Comparison of ENCODE assay signal across 17 cellular contexts in genomic region chr10:43215758-43216455, GRCh38.
"Had no signal": no experiment of that assay in that cellular context is flagged by ENCODE, and none has a peak within 500 bp of the region (broad histone marks: within the 10 kb centered on the region; RNA-seq: fewer than 3 reads in every experiment).

No MANE protein-coding gene starts in this region.

- H3K4me1 Mint-ChIP-seq: activated naive CD4-positive, alpha-beta T cell treated with anti-CD3 and anti-CD28 coated beads, Interleukin-2, amount 50 U/mL, for 24 hours had no signal

- H3K27me3 Mint-ChIP-seq: activated naive CD4-positive, alpha-beta T cell treated with anti-CD3 and anti-CD28 coated beads, Interleukin-2, amount 50 U/mL, for 24 hours had no signal

- H3K4me3 Mint-ChIP-seq: activated naive CD4-positive, alpha-beta T cell treated with anti-CD3 and anti-CD28 coated beads, Interleukin-2, amount 50 U/mL, for 24 hours; nephron had no signal

- H3K27me3 ChIP-seq: colonic mucosa, gastrocnemius medialis, uterus had no signal

- ATAC-seq: gastrocnemius medialis, left colon, lower lobe of right lung had no signal

- H3K27ac Mint-ChIP-seq: activated naive CD4-positive, alpha-beta T cell treated with anti-CD3 and anti-CD28 coated beads, Interleukin-2, amount 50 U/mL, for 24 hours; nephron had no signal

- H3K36me3 ChIP-seq: colonic mucosa, gastrocnemius medialis, lower lobe of right lung, transverse colon, uterus had no signal

- DNase-seq: activated CD4-positive, alpha-beta T cell treated with anti-CD3 and anti-CD28 coated beads, Interleukin-2, amount 50 U/mL, for 48 hours; activated gamma-delta T cell; colonic mucosa; gastrocnemius medialis; left colon; lower lobe of right lung; occipital lobe; stimulated activated CD4-positive, alpha-beta T cell treated with anti-CD3 and anti-CD28 coated beads, Interleukin-1b, Interleukin-23, amount 100 ng/mL, for 48 hours; stimulated activated CD8-positive, alpha-beta memory T cell treated with anti-CD3 and anti-CD28 coated beads, Interleukin-4, amount 100 ng/mL, for 48 hours; stimulated activated naive CD4-positive, alpha-beta T cell treated with Interleukin-2 at 50 U/mL for 16 hours; SW 1271; T-helper 2 cell; transverse colon; uterus had no signal

- H3K4me3 ChIP-seq: colonic mucosa, gastrocnemius medialis, lower lobe of right lung, transverse colon, uterus had no signal

- H3K36me3 Mint-ChIP-seq: activated naive CD4-positive, alpha-beta T cell treated with anti-CD3 and anti-CD28 coated beads, Interleukin-2, amount 50 U/mL, for 24 hours had no signal

- H3K9me3 ChIP-seq: colonic mucosa, gastrocnemius medialis, lower lobe of right lung, transverse colon, uterus had no signal

- H3K4me1 ChIP-seq: colonic mucosa, gastrocnemius medialis, lower lobe of right lung, transverse colon, uterus had no signal

- H3K9me3 Mint-ChIP-seq: activated naive CD4-positive, alpha-beta T cell treated with anti-CD3 and anti-CD28 coated beads, Interleukin-2, amount 50 U/mL, for 24 hours; nephron had no signal

- H3K27ac ChIP-seq: colonic mucosa, gastrocnemius medialis, lower lobe of right lung, transverse colon, uterus, VCaP had no signal
